In genomic region chr5:152004095-152004494, GRCh38 we compare ENCODE assay signal across 20 cellular contexts.
"Had no signal": no experiment of that assay in that cellular context is flagged by ENCODE, and none has a peak within 500 bp of the region (broad histone marks: within the 10 kb centered on the region; RNA-seq: fewer than 3 reads in every experiment).

No MANE protein-coding gene starts in this region.

- H3K4me3 Mint-ChIP-seq: immature natural killer cell, nephron had no signal

- DNase-seq: cerebellar nuclear complex; colonic mucosa; dermis blood vessel endothelial cell; effector CD4-positive, alpha-beta T cell; heart right ventricle; immature natural killer cell; left lung; lower lobe of right lung; mesendoderm; naive B cell; nucleus accumbens; ovary; sigmoid colon; stimulated activated CD4-positive, alpha-beta T cell treated with anti-CD3 and anti-CD28 coated beads, Interleukin-2, amount 100 ng/mL, for 24 hours; stimulated activated CD4-positive, alpha-beta T cell treated with anti-CD3 and anti-CD28 coated beads, Interleukin-4, amount 100 ng/mL, for 4 hours; stimulated activated naive CD4-positive, alpha-beta T cell; stomach; substantia nigra; transverse colon had no signal

- H3K4me1 Mint-ChIP-seq: immature natural killer cell, naive B cell had no signal

- H3K27ac Mint-ChIP-seq: immature natural killer cell, naive B cell, nephron had no signal
